ENCODE assay signal across 19 cellular contexts in genomic region chr9:95101326-95101725, GRCh38.
DNase-seq lines count a peak whose midpoint lies in the region; ATAC-seq and TF ChIP-seq lines count a peak whose summit lies in the region.
"Had no signal": no experiment of that assay in that cellular context is flagged by ENCODE, and none has a peak within 500 bp of the region (broad histone marks: within the 10 kb centered on the region; RNA-seq: fewer than 3 reads in every experiment).

No MANE protein-coding gene starts in this region.

- intact Hi-C loops in mammary epithelial cell (cut with micrococcal nuclease) (loop anchor here (10.0 kb wide), 1 partner anchor 157 kb away; no protein-coding TSS in a partner anchor), esophagus squamous epithelium (cut with DNase I) (no loop called here)

- H3K4me1 ChIP-seq in mammary epithelial cell (ENCODE audit: insufficient read depth, low read length) (peaks cover 59% of the 10 kb centered on the region), esophagus squamous epithelium (peaks cover 60 to 100% (median 80%) of the 10 kb centered on the region in 3 donors), neuronal stem cell (ENCODE audit: control insufficient read depth in 2 of 2, insufficient read depth in 1 of 2, low read depth in 1 of 2, low read length in 2 of 2) (peaks cover 7 to 15% of the 10 kb centered on the region in 2 donors), thoracic aorta (ENCODE audit: control insufficient read depth in 1 of 2, low read depth in 2 of 2) (peaks cover 31 to 94% of the 10 kb centered on the region in 2 donors)
- H3K4me1 ChIP-seq: colonic mucosa had no signal

- no peak overlapping the region for H2BK15ac ChIP-seq in neuronal stem cell (ENCODE audit: low read length)

- H2BK5ac ChIP-seq in neuronal stem cell (ENCODE audit: low read length) = no peak overlapping the region

- TF ChIP-seq POLR2A in esophagus squamous epithelium (IDR thresholded peaks at IDR 0.05) = no peak

- H3K27ac ChIP-seq in mammary epithelial cell (ENCODE audit: insufficient read depth, low read depth, low read length) (peak overlapping the region; percentile 60), esophagus squamous epithelium (peak overlapping the region; percentile 83 to 97 (median 90)), neuronal stem cell (replicated peaks; ENCODE audit: low read length) (peak overlapping the region; percentile 15), thoracic aorta (peak overlapping the region; percentile 69 to 77)
- H3K27ac ChIP-seq: colonic mucosa, neural progenitor cell had no signal

- H3K79me1 ChIP-seq in neuronal stem cell (ENCODE audit: low read depth, low read length) = no peaks in the 10 kb centered on the region

- ATAC-seq in thoracic aorta (ENCODE audit: insufficient number of reproducible peaks, low FRiP score, low read depth) = no peak
- ATAC-seq in GM18498 (IDR thresholded peaks at IDR 0.05; ENCODE audit: unreplicated experiment) = no peak
- no peak for ATAC-seq in HG03139 (IDR thresholded peaks at IDR 0.05; ENCODE audit: unreplicated experiment)
- ATAC-seq in HG03469 (IDR thresholded peaks at IDR 0.05; ENCODE audit: unreplicated experiment) = no peak
- ATAC-seq: stimulated activated naive CD8-positive, alpha-beta T cell treated with anti-CD3 and anti-CD28 coated beads, Interleukin-15, Interleukin-2, amounts not matched to agents 100 U/mL and 50 U/mL, for 24 hours had no signal

- peak overlapping the region; percentile 34 for H3K4me2 ChIP-seq in mammary epithelial cell (ENCODE audit: insufficient read depth, low read depth, low read length)
- H3K4me2 ChIP-seq in neuronal stem cell (ENCODE audit: insufficient read depth, low read length, poor library complexity, severe bottlenecking) = no peak overlapping the region
- H3K4me2 ChIP-seq: neural progenitor cell had no signal

- H2AK5ac ChIP-seq in neuronal stem cell (ENCODE audit: low read depth, low read length) = no peak overlapping the region

- no peak overlapping the region for H2AFZ ChIP-seq in mammary epithelial cell (ENCODE audit: low read depth, low read length)
- H2AFZ ChIP-seq in neuronal stem cell (ENCODE audit: low read length) = no peak overlapping the region
- H2AFZ ChIP-seq: neural progenitor cell had no signal

- WGBS in mammary epithelial cell (ENCODE audit: low coverage, missing lambda C conversion rate) = 100% methylated on average over 5 of the region's 12 CpGs
- 47 to 61% methylated on average over 3 to 11 of the region's 12 CpGs for WGBS in esophagus squamous epithelium, 2 donors
- no CpG with 5 or more reads among the region's 12 CpGs for WGBS in neuronal stem cell (ENCODE audit: extremely low coverage in 2 of 2, insufficient read length in 2 of 2, insufficient replicate concordance in 1 of 2), 2 donors

- H3K79me2 ChIP-seq in mammary epithelial cell (ENCODE audit: insufficient read depth, low read length) = no peaks in the 10 kb centered on the region

- no peak overlapping the region for H3K18ac ChIP-seq in neuronal stem cell (ENCODE audit: low read length)

- H3K4ac ChIP-seq in neuronal stem cell (ENCODE audit: low read length) = no peak overlapping the region

- H3K9me3 ChIP-seq in mammary epithelial cell (replicated peaks; ENCODE audit: insufficient read depth, low read length) = no peaks in the 10 kb centered on the region
- H3K9me3 ChIP-seq in esophagus squamous epithelium = no peaks in the 10 kb centered on the region
- H3K9me3 ChIP-seq in neuronal stem cell (replicated peaks in 1 of 2; ENCODE audit: control insufficient read depth in 2 of 2, insufficient read depth in 1 of 2, low read depth in 1 of 2, low read length in 2 of 2) = no peaks in the 10 kb centered on the region
- no peaks in the 10 kb centered on the region for H3K9me3 ChIP-seq in thoracic aorta
- H3K9me3 ChIP-seq: colonic mucosa had no signal

- CTCF ChIA-PET in mammary epithelial cell (lab: Charles Lee; ENCODE audit: low non-redundant PET) = no interaction called here

- no peak overlapping the region for H4K91ac ChIP-seq in neuronal stem cell (ENCODE audit: low read depth, low read length, poor library complexity)

- no TSS peak for BruUV-seq in mammary epithelial cell (replicated peaks; lab: Mats Ljungman, UMichigan)

- no peaks in the 10 kb centered on the region for H3K36me3 ChIP-seq in mammary epithelial cell (ENCODE audit: insufficient read depth, low read length)
- H3K36me3 ChIP-seq in esophagus squamous epithelium = peaks cover 0 to 33% (median 0%) of the 10 kb centered on the region in 3 donors
- peaks cover 8 to 78% of the 10 kb centered on the region in 2 donors for H3K36me3 ChIP-seq in neuronal stem cell (replicated peaks in 1 of 2; ENCODE audit: control insufficient read depth in 2 of 2, insufficient read depth in 2 of 2, low read length in 2 of 2)
- H3K36me3 ChIP-seq in thoracic aorta = no peaks in the 10 kb centered on the region
- H3K36me3 ChIP-seq: colonic mucosa, neural progenitor cell had no signal

- TF ChIP-seq CTCF in mammary epithelial cell (conservative IDR thresholded peaks at IDR 0.05 in 1 of 2, IDR thresholded peaks at IDR 0.05 in 1 of 2; ENCODE audit: extremely low read depth in 1 of 2, insufficient read depth in 1 of 2, low read depth in 1 of 2, low read length in 2 of 2) (no peak), esophagus squamous epithelium (IDR thresholded peaks at IDR 0.05) (no peak), thoracic aorta (IDR thresholded peaks at IDR 0.05) (no peak)

- in situ Hi-C loops in mammary epithelial cell (cut with MboI; ENCODE audit: low sequenced_read_pairs in 2 of 2) = no loop called here

- no peak overlapping the region for H4K8ac ChIP-seq in neuronal stem cell (ENCODE audit: low read depth, low read length)

- H3K9ac ChIP-seq in mammary epithelial cell (ENCODE audit: insufficient read depth, low read length) (peak overlapping the region; percentile 29), neuronal stem cell (ENCODE audit: low read depth, low read length, poor library complexity) (no peak overlapping the region)
- H3K9ac ChIP-seq: neural progenitor cell had no signal

- no peak for DNase-seq in mammary epithelial cell
- no peak for DNase-seq in esophagus squamous epithelium (lab: John Stamatoyannopoulos, UW)
- DNase-seq in neuronal stem cell (ENCODE audit: low spot score) = no peak
- no peak for DNase-seq in thoracic aorta (ENCODE audit: low spot score)
- no peak for DNase-seq in effector CD4-positive, alpha-beta T cell
- DNase-seq: activated CD4-positive, alpha-beta T cell treated with anti-CD3 and anti-CD28 coated beads, Interleukin-2, amount 10 ng/mL, durations not matched to agents 7 days and 5 days; activated CD8-positive, alpha-beta memory T cell treated with anti-CD3 and anti-CD28 coated beads, Interleukin-2, amount 50 U/mL, for 48 hours; activated gamma-delta T cell; colonic mucosa; COR-L47; HCEC 1CT; NCI-H187 treated with DMSO at 0.1 percent for 48 hours; NCI-H446 treated with DMSO at 0.1 percent for 48 hours; retina; stimulated activated naive CD8-positive, alpha-beta T cell treated with anti-CD3 and anti-CD28 coated beads, Interleukin-15, Interleukin-2, amounts not matched to agents 100 U/mL and 50 U/mL, for 24 hours had no signal

- no peak overlapping the region for H3K14ac ChIP-seq in neuronal stem cell (ENCODE audit: low read length)

- H3K23ac ChIP-seq in neuronal stem cell (ENCODE audit: low read depth, low read length, poor library complexity) = no peak overlapping the region

- no peaks in the 10 kb centered on the region for H4K20me1 ChIP-seq in mammary epithelial cell (ENCODE audit: insufficient read depth, low read length)

- H3K27me3 ChIP-seq in mammary epithelial cell (ENCODE audit: insufficient read depth, low read length) = no peaks in the 10 kb centered on the region
- H3K27me3 ChIP-seq in esophagus squamous epithelium = no peaks in the 10 kb centered on the region
- H3K27me3 ChIP-seq in neuronal stem cell (ENCODE audit: control insufficient read depth in 3 of 3, insufficient read depth in 3 of 3, low read depth in 1 of 3, low read length in 3 of 3) = no peaks in the 10 kb centered on the region
- no peaks in the 10 kb centered on the region for H3K27me3 ChIP-seq in thoracic aorta (replicated peaks; ENCODE audit: insufficient read depth)
- H3K27me3 ChIP-seq: colonic mucosa, neural progenitor cell had no signal

- H3K4me3 ChIP-seq in mammary epithelial cell (replicated peaks in 1 of 3; ENCODE audit: insufficient read depth in 1 of 3, low read depth in 2 of 3, low read length in 3 of 3) (no peak overlapping the region), esophagus squamous epithelium (no peak overlapping the region), neuronal stem cell (ENCODE audit: low read length in 2 of 2) (no peak overlapping the region), thoracic aorta (no peak overlapping the region)
- H3K4me3 ChIP-seq: colonic mucosa, neural progenitor cell had no signal

- dilution Hi-C loops in mammary epithelial cell (cut with HindIII; ENCODE audit: low sequenced_read_pairs) = no loop called here

- no peak overlapping the region for H2BK120ac ChIP-seq in neuronal stem cell (ENCODE audit: low read depth, low read length)

- H2BK12ac ChIP-seq in neuronal stem cell (ENCODE audit: low read length) = no peak overlapping the region

Comparison
In these comparisons a context has a peak if more than half of its experiments do, and no peak if none do; other contexts are left out.
1. H3K27ac ChIP-seq: peak in every context shown above with its lines; median percentile 90 in esophagus squamous epithelium; 73 in thoracic aorta; 60 in mammary epithelial cell; 15 in neuronal stem cell.